Comparison of ENCODE assay signal across 1 cellular context in genomic region chr17:56913867-56914640, GRCh38.
TF ChIP-seq lines count a peak whose summit lies in the region.

TRIM25 (minus strand) TSS chr17:56914049; CDS start chr17:56913988, 61 bp downstream.

TF ChIP-seq in K562, 482 proteins besides CTCF, POLR2A, EP300 and RAD21 (continued from another document and continues in another):
- TF ChIP-seq, protein P1, sequence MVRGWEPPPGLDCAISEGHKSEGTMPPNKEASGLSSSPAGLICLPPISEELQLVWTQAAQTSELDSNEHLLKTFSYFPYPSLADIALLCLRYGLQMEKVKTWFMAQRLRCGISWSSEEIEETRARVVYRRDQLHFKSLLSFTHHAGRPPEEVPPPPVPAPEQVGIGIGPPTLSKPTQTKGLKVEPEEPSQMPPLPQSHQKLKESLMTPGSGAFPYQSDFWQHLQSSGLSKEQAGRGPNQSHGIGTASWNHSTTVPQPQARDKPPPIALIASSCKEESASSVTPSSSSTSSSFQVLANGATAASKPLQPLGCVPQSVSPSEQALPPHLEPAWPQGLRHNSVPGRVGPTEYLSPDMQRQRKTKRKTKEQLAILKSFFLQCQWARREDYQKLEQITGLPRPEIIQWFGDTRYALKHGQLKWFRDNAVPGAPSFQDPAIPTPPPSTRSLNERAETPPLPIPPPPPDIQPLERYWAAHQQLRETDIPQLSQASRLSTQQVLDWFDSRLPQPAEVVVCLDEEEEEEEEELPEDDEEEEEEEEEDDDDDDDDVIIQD (CRISPR knock-in tag; IDR thresholded peaks at IDR 0.05) = no peak
- no peak for TF ChIP-seq ZNF79 (CRISPR knock-in tag; IDR thresholded peaks at IDR 0.05; ENCODE audit: low read depth)
- TF ChIP-seq POLR2H (tag; IDR thresholded peaks at IDR 0.05; ENCODE audit: low read depth) = peak; percentile 96
- TF ChIP-seq NR2C2 (CRISPR knock-in tag; IDR thresholded peaks at IDR 0.05) = no peak
- no peak for TF ChIP-seq NR2C2 (tag; IDR thresholded peaks at IDR 0.05)
- peak; percentile 69; the same call in 1 of the 2 replicates for TF ChIP-seq HIVEP1 (CRISPR knock-in tag; IDR thresholded peaks at IDR 0.05)
- TF ChIP-seq NR3C1 (CRISPR knock-in tag; IDR thresholded peaks at IDR 0.05) = no peak
- no peak for TF ChIP-seq ZNF668 (CRISPR knock-in tag; IDR thresholded peaks at IDR 0.05)
- peak; percentile 58 for TF ChIP-seq RBM39 (optimal IDR thresholded peaks at IDR 0.05; ENCODE audit: low read depth, low read length)
- TF ChIP-seq ZBTB7A (IDR thresholded peaks at IDR 0.05; ENCODE audit: borderline replicate concordance, control insufficient read depth, low read depth, low read length) = no peak
- TF ChIP-seq MLX (CRISPR knock-in tag; conservative IDR thresholded peaks at IDR 0.05) = 0 out of 4 replicates have a peak, but pooled peaks of 1 of the 2 experiments have one; percentile 70
- no peak for TF ChIP-seq RUNX1 (IDR thresholded peaks at IDR 0.05; ENCODE audit: low read depth)
- no peak for TF ChIP-seq E2F8 (IDR thresholded peaks at IDR 0.05; ENCODE audit: low read depth, partially characterized antibody)
- TF ChIP-seq, protein P2, sequence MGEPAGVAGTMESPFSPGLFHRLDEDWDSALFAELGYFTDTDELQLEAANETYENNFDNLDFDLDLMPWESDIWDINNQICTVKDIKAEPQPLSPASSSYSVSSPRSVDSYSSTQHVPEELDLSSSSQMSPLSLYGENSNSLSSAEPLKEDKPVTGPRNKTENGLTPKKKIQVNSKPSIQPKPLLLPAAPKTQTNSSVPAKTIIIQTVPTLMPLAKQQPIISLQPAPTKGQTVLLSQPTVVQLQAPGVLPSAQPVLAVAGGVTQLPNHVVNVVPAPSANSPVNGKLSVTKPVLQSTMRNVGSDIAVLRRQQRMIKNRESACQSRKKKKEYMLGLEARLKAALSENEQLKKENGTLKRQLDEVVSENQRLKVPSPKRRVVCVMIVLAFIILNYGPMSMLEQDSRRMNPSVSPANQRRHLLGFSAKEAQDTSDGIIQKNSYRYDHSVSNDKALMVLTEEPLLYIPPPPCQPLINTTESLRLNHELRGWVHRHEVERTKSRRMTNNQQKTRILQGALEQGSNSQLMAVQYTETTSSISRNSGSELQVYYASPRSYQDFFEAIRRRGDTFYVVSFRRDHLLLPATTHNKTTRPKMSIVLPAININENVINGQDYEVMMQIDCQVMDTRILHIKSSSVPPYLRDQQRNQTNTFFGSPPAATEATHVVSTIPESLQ (CRISPR knock-in tag; IDR thresholded peaks at IDR 0.05) = peak; percentile 85; the same call in 1 of the 2 replicates
- TF ChIP-seq STAT5A (IDR thresholded peaks at IDR 0.05; ENCODE audit: borderline replicate concordance, low read length) = no peak
- TF ChIP-seq MXI1 (IDR thresholded peaks at IDR 0.05; ENCODE audit: low read depth, low read length) = peak; percentile 31; the same call in 1 of the 2 replicates
- TF ChIP-seq, protein P3, sequence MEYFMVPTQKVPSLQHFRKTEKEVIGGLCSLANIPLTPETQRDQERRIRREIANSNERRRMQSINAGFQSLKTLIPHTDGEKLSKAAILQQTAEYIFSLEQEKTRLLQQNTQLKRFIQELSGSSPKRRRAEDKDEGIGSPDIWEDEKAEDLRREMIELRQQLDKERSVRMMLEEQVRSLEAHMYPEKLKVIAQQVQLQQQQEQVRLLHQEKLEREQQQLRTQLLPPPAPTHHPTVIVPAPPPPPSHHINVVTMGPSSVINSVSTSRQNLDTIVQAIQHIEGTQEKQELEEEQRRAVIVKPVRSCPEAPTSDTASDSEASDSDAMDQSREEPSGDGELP (CRISPR knock-in tag; IDR thresholded peaks at IDR 0.05; ENCODE audit: borderline replicate concordance) = no peak; the same call in 1 of the 2 replicates
- no peak for TF ChIP-seq RFX1 (IDR thresholded peaks at IDR 0.05)
- no peak for TF ChIP-seq ZNF551 (CRISPR knock-in tag; IDR thresholded peaks at IDR 0.05)
- TF ChIP-seq U2AF1 (optimal IDR thresholded peaks at IDR 0.05; ENCODE audit: low read depth, low read length) = peak; percentile 57
- no peak for TF ChIP-seq PBX2 (CRISPR knock-in tag; IDR thresholded peaks at IDR 0.05; ENCODE audit: low read depth)
- no peak for TF ChIP-seq PBX2 (tag; conservative IDR thresholded peaks at IDR 0.05; ENCODE audit: low read depth)
- no peak for TF ChIP-seq HDAC8 (tag; IDR thresholded peaks at IDR 0.05)
- peak; percentile 71 for TF ChIP-seq SP1 (CRISPR knock-in tag; IDR thresholded peaks at IDR 0.05)
- TF ChIP-seq SAFB2 (IDR thresholded peaks at IDR 0.05; ENCODE audit: borderline replicate concordance, low read depth, low read length, severe bottlenecking) = no peak
- peak; percentile 28; the same call in 1 of the 2 replicates for TF ChIP-seq CREM (IDR thresholded peaks at IDR 0.05; ENCODE audit: low read depth)
- no peak for TF ChIP-seq MCM3 (IDR thresholded peaks at IDR 0.05)
- no peak for TF ChIP-seq HMGXB4 (CRISPR knock-in tag; IDR thresholded peaks at IDR 0.05)
- TF ChIP-seq ZBED1 (IDR thresholded peaks at IDR 0.05) = 0 out of 2 replicates have a peak, but pooled peaks have one; percentile 75
- TF ChIP-seq PYGO2 (tag; IDR thresholded peaks at IDR 0.05) = no peak
- 0 out of 2 replicates have a peak, but pooled peaks have one; percentile 39 for TF ChIP-seq ZNF197 (CRISPR knock-in tag; IDR thresholded peaks at IDR 0.05; ENCODE audit: low read depth)
- TF ChIP-seq MECOM (CRISPR knock-in tag; IDR thresholded peaks at IDR 0.05) = no peak
- TF ChIP-seq ZNF444 (CRISPR knock-in tag; IDR thresholded peaks at IDR 0.05) = no peak
- no peak for TF ChIP-seq ARHGAP35 (IDR thresholded peaks at IDR 0.05; ENCODE audit: partially characterized antibody)
- TF ChIP-seq, protein P4, sequence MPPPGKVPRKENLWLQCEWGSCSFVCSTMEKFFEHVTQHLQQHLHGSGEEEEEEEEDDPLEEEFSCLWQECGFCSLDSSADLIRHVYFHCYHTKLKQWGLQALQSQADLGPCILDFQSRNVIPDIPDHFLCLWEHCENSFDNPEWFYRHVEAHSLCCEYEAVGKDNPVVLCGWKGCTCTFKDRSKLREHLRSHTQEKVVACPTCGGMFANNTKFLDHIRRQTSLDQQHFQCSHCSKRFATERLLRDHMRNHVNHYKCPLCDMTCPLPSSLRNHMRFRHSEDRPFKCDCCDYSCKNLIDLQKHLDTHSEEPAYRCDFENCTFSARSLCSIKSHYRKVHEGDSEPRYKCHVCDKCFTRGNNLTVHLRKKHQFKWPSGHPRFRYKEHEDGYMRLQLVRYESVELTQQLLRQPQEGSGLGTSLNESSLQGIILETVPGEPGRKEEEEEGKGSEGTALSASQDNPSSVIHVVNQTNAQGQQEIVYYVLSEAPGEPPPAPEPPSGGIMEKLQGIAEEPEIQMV (tag; conservative IDR thresholded peaks at IDR 0.05; ENCODE audit: low read depth) = no peak
- 0 out of 2 replicates have a peak, but pooled peaks have one; percentile 43 for TF ChIP-seq ZNF143 (CRISPR knock-in tag; IDR thresholded peaks at IDR 0.05)
- TF ChIP-seq STAT5B (CRISPR knock-in tag; IDR thresholded peaks at IDR 0.05) = no peak
- TF ChIP-seq POLR3A (IDR thresholded peaks at IDR 0.05; ENCODE audit: borderline replicate concordance, extremely low read depth, insufficient read depth, insufficient read length) = no peak
- TF ChIP-seq ZNF584 (CRISPR knock-in tag; IDR thresholded peaks at IDR 0.05; ENCODE audit: low read depth) = no peak
- no peak for TF ChIP-seq SNRNP70 (optimal IDR thresholded peaks at IDR 0.05; ENCODE audit: low read depth, low read length)
- TF ChIP-seq, protein P5, sequence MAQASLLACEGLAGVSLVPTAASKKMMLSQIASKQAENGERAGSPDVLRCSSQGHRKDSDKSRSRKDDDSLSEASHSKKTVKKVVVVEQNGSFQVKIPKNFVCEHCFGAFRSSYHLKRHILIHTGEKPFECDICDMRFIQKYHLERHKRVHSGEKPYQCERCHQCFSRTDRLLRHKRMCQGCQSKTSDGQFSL (CRISPR knock-in tag; IDR thresholded peaks at IDR 0.05) = peak; percentile 90
- TF ChIP-seq, protein P5 (tag; IDR thresholded peaks at IDR 0.05) = no peak; a peak in 1 of 4 replicates
- no peak for TF ChIP-seq E2F4 (CRISPR knock-in tag; IDR thresholded peaks at IDR 0.05; ENCODE audit: low read depth)
- TF ChIP-seq RBM17 (IDR thresholded peaks at IDR 0.05; ENCODE audit: borderline replicate concordance, low read depth, low read length) = no peak
- no peak for TF ChIP-seq GTF2A2 (tag; IDR thresholded peaks at IDR 0.05)
- no peak for TF ChIP-seq ZNF583 (CRISPR knock-in tag; IDR thresholded peaks at IDR 0.05)
- peak; percentile 41 for TF ChIP-seq ELF2 (CRISPR knock-in tag; IDR thresholded peaks at IDR 0.05)
- no peak for TF ChIP-seq THAP7 (CRISPR knock-in tag; IDR thresholded peaks at IDR 0.05)
- no peak; the same call in 1 of the 2 replicates for TF ChIP-seq CBX1 (IDR thresholded peaks at IDR 0.05; ENCODE audit: low read depth)
- no peak for TF ChIP-seq TGIF2 (CRISPR knock-in tag; IDR thresholded peaks at IDR 0.05)
- TF ChIP-seq RBM22 (IDR thresholded peaks at IDR 0.05; ENCODE audit: low read depth, low read length, poor library complexity, severe bottlenecking) = peak; percentile 95
- no peak for TF ChIP-seq GATA2 (CRISPR knock-in tag; IDR thresholded peaks at IDR 0.05)
- TF ChIP-seq ILK (tag; IDR thresholded peaks at IDR 0.05; ENCODE audit: borderline replicate concordance, low read depth) = no peak
- peak; percentile 74 for TF ChIP-seq HNRNPLL (IDR thresholded peaks at IDR 0.05; ENCODE audit: low read depth, low read length, poor library complexity, severe bottlenecking)
